8 cellular contexts compared by ENCODE assay signal in genomic region chr5:142800776-142801494, GRCh38. TPM values are rescaled to one million over a fixed set of nuclear protein-coding genes. Genes with fewer than 3 reads are reported as not detected.
A peak's percentile ranks its signal among the peaks of the same experiment; 100 is the strongest.
DNase-seq lines count a peak whose midpoint lies in the region; ATAC-seq, FAIRE-seq and TF ChIP-seq lines count a peak whose summit lies in the region.

No MANE protein-coding gene starts in this region.

- no peak overlapping the region for H3K27ac Mint-ChIP-seq in WTC11

- no peaks in the 10 kb centered on the region for H3K9me2 ChIP-seq in OCI-LY7 (ENCODE audit: insufficient read depth, low read length)
- no peaks in the 10 kb centered on the region for H3K9me2 ChIP-seq in PC-3 (replicated peaks; ENCODE audit: low read length)

- intact Hi-C loops in OCI-LY7 (cut with micrococcal nuclease; ENCODE audit: unreplicated experiment) (no loop called here), kidney (cut with DNase I) (no loop called here), PC-3 (cut with micrococcal nuclease) (no loop called here)

- H3K4me3 Mint-ChIP-seq in WTC11 = no peak overlapping the region

- ATAC-seq in GM18511 (IDR thresholded peaks at IDR 0.05; ENCODE audit: unreplicated experiment) (peak; percentile 91), HG02678 (IDR thresholded peaks at IDR 0.05; ENCODE audit: unreplicated experiment) (peak; percentile 94), esophagus mucosa (peak; percentile 25), WTC11 (no peak), PC-3 (no peak)

- H3K79me2 ChIP-seq in OCI-LY7 (ENCODE audit: insufficient read depth, low read depth, low read length) = 0 out of 2 replicates have a peak, but pooled peaks cover 4% of the 10 kb centered on the region
- H3K79me2 ChIP-seq in PC-3 (ENCODE audit: low read length) = peaks cover 23% of the 10 kb centered on the region

- H3K36me3 ChIP-seq in OCI-LY7 (ENCODE audit: insufficient read depth, low read length) (no peaks in the 10 kb centered on the region), kidney (ENCODE audit: control insufficient read depth in 1 of 2, insufficient read depth in 2 of 2, low read length in 2 of 2) (no peaks in the 10 kb centered on the region), PC-3 (ENCODE audit: low read depth, low read length) (no peaks in the 10 kb centered on the region)

- H3K9ac ChIP-seq in kidney (ENCODE audit: low read length in 2 of 2) = no peak overlapping the region
- H3K9ac ChIP-seq in PC-3 (ENCODE audit: low read length) = no peak overlapping the region

- BruUV-seq in OCI-LY7 (replicated peaks; lab: Mats Ljungman, UMichigan) = no TSS peak
- no TSS peak for BruUV-seq in PC-3 (replicated peaks; lab: Mats Ljungman, UMichigan)

- DNase-seq in OCI-LY7 (ENCODE audit: low spot score) (peak; percentile 85), WTC11 (ENCODE audit: low spot score) (no peak), NCI-H1417 (lab: John Stamatoyannopoulos, UW) (no peak), kidney (no peak), PC-3 (no peak)

- peak overlapping the region; percentile 71 for H3K27ac ChIP-seq in OCI-LY7 (ENCODE audit: low read depth, low read length, poor library complexity, severe bottlenecking)
- no peak overlapping the region for H3K27ac ChIP-seq in kidney (ENCODE audit: low read depth in 2 of 2, low read length in 2 of 2)
- H3K27ac ChIP-seq in PC-3 (ENCODE audit: low read length) = no peak overlapping the region

- peaks cover 35% of the 10 kb centered on the region for H3K4me1 ChIP-seq in OCI-LY7 (ENCODE audit: insufficient read depth, low read length, poor library complexity, severe bottlenecking)
- peaks cover 4 to 7% of the 10 kb centered on the region in 2 donors for H3K4me1 ChIP-seq in kidney (ENCODE audit: control insufficient read depth in 1 of 2, insufficient read depth in 1 of 2, low read depth in 1 of 2, low read length in 2 of 2)
- no peaks in the 10 kb centered on the region; the same call in 1 of the 2 replicates for H3K4me1 ChIP-seq in PC-3 (ENCODE audit: insufficient read depth, low read length)

- CTCF ChIA-PET in OCI-LY7 (lab: Charles Lee; ENCODE audit: unreplicated experiment) = no interaction called here
- CTCF ChIA-PET in WTC11 (lab: Charles Lee) = interaction anchor here (0.6 kb wide), 1 partner anchor 32 kb away, joined by 4 read pairs; no protein-coding TSS in a partner anchor
- CTCF ChIA-PET in PC-3 (lab: Charles Lee) = no interaction called here

- H3K36me3 Mint-ChIP-seq in WTC11 = no peaks in the 10 kb centered on the region

- POLR2A ChIA-PET in OCI-LY7 (lab: Charles Lee) = interaction anchor here (0.9 kb wide), 1 partner anchor 782 kb away, joined by 3 read pairs; no protein-coding TSS in a partner anchor
- POLR2A ChIA-PET in WTC11 (lab: Charles Lee) = no interaction called here
- POLR2A ChIA-PET in PC-3 (lab: Charles Lee; ENCODE audit: unreplicated experiment) = no interaction called here

- H3K9me3 ChIP-seq in OCI-LY7 (ENCODE audit: low read length) (no peaks in the 10 kb centered on the region), kidney (ENCODE audit: control insufficient read depth in 1 of 2, low read length in 2 of 2) (no peaks in the 10 kb centered on the region), PC-3 (ENCODE audit: low read length) (no peaks in the 10 kb centered on the region)

- H2AFZ ChIP-seq in OCI-LY7 (ENCODE audit: low read length) (peak overlapping the region; percentile 84), PC-3 (ENCODE audit: low read length) (no peak overlapping the region)

- no peaks in the 10 kb centered on the region for H3K27me3 Mint-ChIP-seq in WTC11 (ENCODE audit: low read depth)

- H4K20me1 ChIP-seq in OCI-LY7 (ENCODE audit: insufficient read depth, low read length) (no peaks in the 10 kb centered on the region), PC-3 (ENCODE audit: low read length) (no peaks in the 10 kb centered on the region)

- peak overlapping the region; percentile 66 for H3K4me2 ChIP-seq in OCI-LY7 (ENCODE audit: low read length)
- no peak overlapping the region for H3K4me2 ChIP-seq in PC-3 (ENCODE audit: low read length)

- H3K4me1 Mint-ChIP-seq in WTC11 = peaks cover 38% of the 10 kb centered on the region

- TF ChIP-seq CTCF in OCI-LY7 (conservative IDR thresholded peaks at IDR 0.05; ENCODE audit: low read length) (no peak), WTC11 (IDR thresholded peaks at IDR 0.05) (no peak), kidney (IDR thresholded peaks at IDR 0.05; ENCODE audit: borderline replicate concordance, extremely low read depth, insufficient read depth) (no peak), PC-3 (conservative IDR thresholded peaks at IDR 0.05; ENCODE audit: low read depth, low read length) (no peak)

- no peaks in the 10 kb centered on the region for H3K27me3 ChIP-seq in PC-3 (ENCODE audit: low read length)

- H3K9me3 Mint-ChIP-seq in WTC11 = no peaks in the 10 kb centered on the region

- H3K4me3 ChIP-seq in OCI-LY7 (ENCODE audit: low read depth, low read length, poor library complexity, severe bottlenecking) = peak overlapping the region; percentile 38
- no peak overlapping the region for H3K4me3 ChIP-seq in kidney (ENCODE audit: low read length in 2 of 2)
- no peak overlapping the region for H3K4me3 ChIP-seq in PC-3 (ENCODE audit: low read length)

- no peaks in the 10 kb centered on the region for H3F3A ChIP-seq in PC-3 (ENCODE audit: low read length, unreplicated experiment)

- no peak for FAIRE-seq in kidney (lab: Jason Lieb, UNC)

TF ChIP-seq in WTC11, 78 proteins besides CTCF, POLR2A, EP300 and RAD21:
- TF ChIP-seq ATF6 (CRISPR knock-in tag; IDR thresholded peaks at IDR 0.05) = no peak
- TF ChIP-seq SMAD4 (CRISPR knock-in tag; IDR thresholded peaks at IDR 0.05) = no peak
- no peak for TF ChIP-seq HMGXB4 (CRISPR knock-in tag; IDR thresholded peaks at IDR 0.05)
TF ChIP-seq in WTC11: peak in this region for 0.

RNA-seq across cellular contexts. Expression of gene ARHGAP26, which starts 30.8 kb away (rescaled TPM):
- 7.0 and 7.5 TPM in 2 replicates for total RNA-seq in OCI-LY7 (2014; rRNA removed; shearing (Covaris generic))
- 19.1 and 21.0 TPM in 2 replicates for total RNA-seq in OCI-LY7 (2022)
- total RNA-seq in esophagus mucosa = 7.1 TPM
- 19.1 to 22.3 TPM (median 21.8 TPM) in 3 replicates for total RNA-seq in WTC11 (2021)
- 85.7 TPM for total RNA-seq in kidney
- polyA plus RNA-seq in kidney (ENCODE audit: insufficient read depth, low read depth, low replicate concordance) = 2.5 TPM
- total RNA-seq in PC-3 (2014; rRNA removed) = 6.2 and 11.7 TPM in 2 replicates

Comparison
In these comparisons a context has a peak if more than half of its experiments do, and no peak if none do; other contexts are left out.
1. ATAC-seq: peak in GM18511 (single experiment), HG02678 (single experiment) and esophagus mucosa (single experiment); none in WTC11 (single experiment) and PC-3 (single experiment).